ENCODE assay signal across 1 cellular context in the genomic region with DNA sequence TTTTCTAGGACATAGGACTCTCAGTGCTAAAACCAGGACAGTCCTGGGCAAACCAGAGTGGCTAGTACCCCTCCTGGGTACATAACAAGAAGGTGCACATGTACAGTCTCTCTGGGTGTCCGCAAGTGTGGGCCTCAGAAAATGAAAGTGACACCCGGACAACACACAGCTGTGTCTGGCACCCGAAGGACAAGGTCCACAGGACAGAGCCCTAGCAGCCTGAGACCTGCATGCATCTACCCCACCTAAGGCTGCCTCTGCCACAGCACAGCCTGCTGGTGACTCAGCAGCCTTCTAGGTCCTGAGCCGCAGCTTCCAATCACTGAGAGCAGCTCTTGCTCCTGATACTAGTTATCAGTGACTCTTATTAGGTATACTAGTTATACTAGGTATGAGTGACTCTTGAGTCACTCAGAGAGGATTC.
A peak's percentile ranks its signal among the peaks of the same experiment; 100 is the strongest.
TF ChIP-seq lines count a peak whose summit lies in the region.

No MANE protein-coding gene starts in this region.

TF ChIP-seq in HepG2, 621 proteins besides CTCF, POLR2A, EP300 and RAD21 (continued from another document and continues in another):
- TF ChIP-seq, protein P1, sequence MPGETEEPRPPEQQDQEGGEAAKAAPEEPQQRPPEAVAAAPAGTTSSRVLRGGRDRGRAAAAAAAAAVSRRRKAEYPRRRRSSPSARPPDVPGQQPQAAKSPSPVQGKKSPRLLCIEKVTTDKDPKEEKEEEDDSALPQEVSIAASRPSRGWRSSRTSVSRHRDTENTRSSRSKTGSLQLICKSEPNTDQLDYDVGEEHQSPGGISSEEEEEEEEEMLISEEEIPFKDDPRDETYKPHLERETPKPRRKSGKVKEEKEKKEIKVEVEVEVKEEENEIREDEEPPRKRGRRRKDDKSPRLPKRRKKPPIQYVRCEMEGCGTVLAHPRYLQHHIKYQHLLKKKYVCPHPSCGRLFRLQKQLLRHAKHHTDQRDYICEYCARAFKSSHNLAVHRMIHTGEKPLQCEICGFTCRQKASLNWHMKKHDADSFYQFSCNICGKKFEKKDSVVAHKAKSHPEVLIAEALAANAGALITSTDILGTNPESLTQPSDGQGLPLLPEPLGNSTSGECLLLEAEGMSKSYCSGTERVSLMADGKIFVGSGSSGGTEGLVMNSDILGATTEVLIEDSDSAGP (CRISPR knock-in tag; IDR thresholded peaks at IDR 0.05; ENCODE audit: borderline replicate concordance), result 0 out of 2 replicates have a peak, but pooled peaks have one; percentile 37
- TF ChIP-seq ZNF782 (CRISPR knock-in tag; IDR thresholded peaks at IDR 0.05; ENCODE audit: borderline replicate concordance) (no peak), SP140L (CRISPR knock-in tag; IDR thresholded peaks at IDR 0.05; ENCODE audit: borderline replicate concordance) (no peak), PHF21A (CRISPR knock-in tag; IDR thresholded peaks at IDR 0.05) (peak; percentile 74; the same call in 1 of the 2 replicates), ZBTB1 (CRISPR knock-in tag; IDR thresholded peaks at IDR 0.05; ENCODE audit: borderline replicate concordance) (no peak), ZNF557 (CRISPR knock-in tag; IDR thresholded peaks at IDR 0.05) (no peak), ZKSCAN5 (CRISPR knock-in tag; IDR thresholded peaks at IDR 0.05) (no peak), GTF2F1 (IDR thresholded peaks at IDR 0.05; ENCODE audit: low read length) (no peak), LCORL (IDR thresholded peaks at IDR 0.05) (no peak), LCORL (CRISPR knock-in tag; IDR thresholded peaks at IDR 0.05) (peak; percentile 76; the same call in 1 of the 2 replicates), MED8 (CRISPR knock-in tag; IDR thresholded peaks at IDR 0.05; ENCODE audit: insufficient replicate concordance) (no peak), ZNF768 (CRISPR knock-in tag; IDR thresholded peaks at IDR 0.05) (peak; percentile 43; the same call in 1 of the 2 replicates), MBD4 (IDR thresholded peaks at IDR 0.05; ENCODE audit: borderline replicate concordance, low read length) (no peak), ZNF570 (CRISPR knock-in tag; IDR thresholded peaks at IDR 0.05; ENCODE audit: borderline replicate concordance) (no peak), ZNF7 (CRISPR knock-in tag; IDR thresholded peaks at IDR 0.05) (no peak), ZNF331 (CRISPR knock-in tag; IDR thresholded peaks at IDR 0.05) (peak; percentile 78; the same call in 1 of the 2 replicates), PHF8 (CRISPR knock-in tag; IDR thresholded peaks at IDR 0.05) (no peak), ETV5 (CRISPR knock-in tag; IDR thresholded peaks at IDR 0.05; ENCODE audit: borderline replicate concordance) (no peak; the same call in 1 of the 2 replicates), YEATS2 (CRISPR knock-in tag; IDR thresholded peaks at IDR 0.05; ENCODE audit: borderline replicate concordance) (no peak), ZMAT3 (CRISPR knock-in tag; conservative IDR thresholded peaks at IDR 0.05) (no peak), TSC22D2 (CRISPR knock-in tag; IDR thresholded peaks at IDR 0.05; ENCODE audit: borderline replicate concordance) (no peak), ZNF619 (CRISPR knock-in tag; IDR thresholded peaks at IDR 0.05) (0 out of 2 replicates have a peak, but pooled peaks have one; percentile 54), TAF15 (IDR thresholded peaks at IDR 0.05; ENCODE audit: low read depth, low read length, poor library complexity, severe bottlenecking) (no peak), RBM22 (optimal IDR thresholded peaks at IDR 0.05; ENCODE audit: low read length) (no peak), ZNF460 (CRISPR knock-in tag; IDR thresholded peaks at IDR 0.05; ENCODE audit: borderline replicate concordance) (no peak), GABPB1 (CRISPR knock-in tag; IDR thresholded peaks at IDR 0.05) (0 out of 2 replicates have a peak, but pooled peaks have one; percentile 20), ZNF264 (CRISPR knock-in tag; IDR thresholded peaks at IDR 0.05) (no peak), ZNF670 (CRISPR knock-in tag; IDR thresholded peaks at IDR 0.05; ENCODE audit: borderline replicate concordance) (no peak), ZFP41 (CRISPR knock-in tag; IDR thresholded peaks at IDR 0.05; ENCODE audit: borderline replicate concordance) (no peak), NRL (CRISPR knock-in tag; IDR thresholded peaks at IDR 0.05; ENCODE audit: borderline replicate concordance) (no peak), SYNCRIP (IDR thresholded peaks at IDR 0.05; ENCODE audit: insufficient read depth, low read depth, low read length) (no peak), ZFP82 (CRISPR knock-in tag; IDR thresholded peaks at IDR 0.05; ENCODE audit: borderline replicate concordance) (no peak)
- TF ChIP-seq, protein P2, sequence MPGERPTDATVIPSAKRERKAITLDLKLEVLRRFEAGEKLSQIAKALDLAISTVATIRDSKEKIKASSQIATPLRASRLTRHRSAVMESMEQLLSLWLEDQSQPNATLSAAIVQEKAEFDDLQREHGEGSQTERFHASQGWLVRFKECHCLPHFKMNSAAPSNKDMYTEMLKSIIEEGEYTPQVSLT (CRISPR knock-in tag; IDR thresholded peaks at IDR 0.05; ENCODE audit: borderline replicate concordance, low read depth), result no peak
- TF ChIP-seq, protein P3, sequence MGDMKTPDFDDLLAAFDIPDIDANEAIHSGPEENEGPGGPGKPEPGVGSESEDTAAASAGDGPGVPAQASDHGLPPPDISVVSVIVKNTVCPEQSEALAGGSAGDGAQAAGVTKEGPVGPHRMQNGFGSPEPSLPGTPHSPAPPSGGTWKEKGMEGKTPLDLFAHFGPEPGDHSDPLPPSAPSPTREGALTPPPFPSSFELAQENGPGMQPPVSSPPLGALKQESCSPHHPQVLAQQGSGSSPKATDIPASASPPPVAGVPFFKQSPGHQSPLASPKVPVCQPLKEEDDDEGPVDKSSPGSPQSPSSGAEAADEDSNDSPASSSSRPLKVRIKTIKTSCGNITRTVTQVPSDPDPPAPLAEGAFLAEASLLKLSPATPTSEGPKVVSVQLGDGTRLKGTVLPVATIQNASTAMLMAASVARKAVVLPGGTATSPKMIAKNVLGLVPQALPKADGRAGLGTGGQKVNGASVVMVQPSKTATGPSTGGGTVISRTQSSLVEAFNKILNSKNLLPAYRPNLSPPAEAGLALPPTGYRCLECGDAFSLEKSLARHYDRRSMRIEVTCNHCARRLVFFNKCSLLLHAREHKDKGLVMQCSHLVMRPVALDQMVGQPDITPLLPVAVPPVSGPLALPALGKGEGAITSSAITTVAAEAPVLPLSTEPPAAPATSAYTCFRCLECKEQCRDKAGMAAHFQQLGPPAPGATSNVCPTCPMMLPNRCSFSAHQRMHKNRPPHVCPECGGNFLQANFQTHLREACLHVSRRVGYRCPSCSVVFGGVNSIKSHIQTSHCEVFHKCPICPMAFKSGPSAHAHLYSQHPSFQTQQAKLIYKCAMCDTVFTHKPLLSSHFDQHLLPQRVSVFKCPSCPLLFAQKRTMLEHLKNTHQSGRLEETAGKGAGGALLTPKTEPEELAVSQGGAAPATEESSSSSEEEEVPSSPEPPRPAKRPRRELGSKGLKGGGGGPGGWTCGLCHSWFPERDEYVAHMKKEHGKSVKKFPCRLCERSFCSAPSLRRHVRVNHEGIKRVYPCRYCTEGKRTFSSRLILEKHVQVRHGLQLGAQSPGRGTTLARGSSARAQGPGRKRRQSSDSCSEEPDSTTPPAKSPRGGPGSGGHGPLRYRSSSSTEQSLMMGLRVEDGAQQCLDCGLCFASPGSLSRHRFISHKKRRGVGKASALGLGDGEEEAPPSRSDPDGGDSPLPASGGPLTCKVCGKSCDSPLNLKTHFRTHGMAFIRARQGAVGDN (CRISPR knock-in tag; IDR thresholded peaks at IDR 0.05), result peak; percentile 78
- TF ChIP-seq, protein P4, sequence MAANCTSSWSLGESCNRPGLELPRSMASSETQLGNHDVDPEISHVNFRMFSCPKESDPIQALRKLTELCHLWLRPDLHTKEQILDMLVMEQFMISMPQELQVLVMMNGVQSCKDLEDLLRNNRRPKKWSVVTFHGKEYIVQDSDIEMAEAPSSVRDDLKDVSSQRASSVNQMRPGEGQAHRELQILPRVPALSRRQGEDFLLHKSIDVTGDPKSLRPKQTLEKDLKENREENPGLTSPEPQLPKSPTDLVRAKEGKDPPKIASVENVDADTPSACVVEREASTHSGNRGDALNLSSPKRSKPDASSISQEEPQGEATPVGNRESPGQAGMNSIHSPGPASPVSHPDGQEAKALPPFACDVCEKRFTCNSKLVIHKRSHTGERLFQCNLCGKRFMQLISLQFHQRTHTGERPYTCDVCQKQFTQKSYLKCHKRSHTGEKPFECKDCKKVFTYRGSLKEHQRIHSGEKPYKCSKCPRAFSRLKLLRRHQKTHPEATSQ (CRISPR knock-in tag; IDR thresholded peaks at IDR 0.05; ENCODE audit: borderline replicate concordance), result peak; percentile 53; the same call in 1 of the 2 replicates
- TF ChIP-seq, protein P5, sequence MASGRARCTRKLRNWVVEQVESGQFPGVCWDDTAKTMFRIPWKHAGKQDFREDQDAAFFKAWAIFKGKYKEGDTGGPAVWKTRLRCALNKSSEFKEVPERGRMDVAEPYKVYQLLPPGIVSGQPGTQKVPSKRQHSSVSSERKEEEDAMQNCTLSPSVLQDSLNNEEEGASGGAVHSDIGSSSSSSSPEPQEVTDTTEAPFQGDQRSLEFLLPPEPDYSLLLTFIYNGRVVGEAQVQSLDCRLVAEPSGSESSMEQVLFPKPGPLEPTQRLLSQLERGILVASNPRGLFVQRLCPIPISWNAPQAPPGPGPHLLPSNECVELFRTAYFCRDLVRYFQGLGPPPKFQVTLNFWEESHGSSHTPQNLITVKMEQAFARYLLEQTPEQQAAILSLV (CRISPR knock-in tag; IDR thresholded peaks at IDR 0.05; ENCODE audit: borderline replicate concordance), result no peak
- TF ChIP-seq, protein P6, sequence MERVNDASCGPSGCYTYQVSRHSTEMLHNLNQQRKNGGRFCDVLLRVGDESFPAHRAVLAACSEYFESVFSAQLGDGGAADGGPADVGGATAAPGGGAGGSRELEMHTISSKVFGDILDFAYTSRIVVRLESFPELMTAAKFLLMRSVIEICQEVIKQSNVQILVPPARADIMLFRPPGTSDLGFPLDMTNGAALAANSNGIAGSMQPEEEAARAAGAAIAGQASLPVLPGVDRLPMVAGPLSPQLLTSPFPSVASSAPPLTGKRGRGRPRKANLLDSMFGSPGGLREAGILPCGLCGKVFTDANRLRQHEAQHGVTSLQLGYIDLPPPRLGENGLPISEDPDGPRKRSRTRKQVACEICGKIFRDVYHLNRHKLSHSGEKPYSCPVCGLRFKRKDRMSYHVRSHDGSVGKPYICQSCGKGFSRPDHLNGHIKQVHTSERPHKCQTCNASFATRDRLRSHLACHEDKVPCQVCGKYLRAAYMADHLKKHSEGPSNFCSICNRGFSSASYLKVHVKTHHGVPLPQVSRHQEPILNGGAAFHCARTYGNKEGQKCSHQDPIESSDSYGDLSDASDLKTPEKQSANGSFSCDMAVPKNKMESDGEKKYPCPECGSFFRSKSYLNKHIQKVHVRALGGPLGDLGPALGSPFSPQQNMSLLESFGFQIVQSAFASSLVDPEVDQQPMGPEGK (CRISPR knock-in tag; IDR thresholded peaks at IDR 0.05), result peak; percentile 56; the same call in 1 of the 2 replicates
- TF ChIP-seq, protein P7, sequence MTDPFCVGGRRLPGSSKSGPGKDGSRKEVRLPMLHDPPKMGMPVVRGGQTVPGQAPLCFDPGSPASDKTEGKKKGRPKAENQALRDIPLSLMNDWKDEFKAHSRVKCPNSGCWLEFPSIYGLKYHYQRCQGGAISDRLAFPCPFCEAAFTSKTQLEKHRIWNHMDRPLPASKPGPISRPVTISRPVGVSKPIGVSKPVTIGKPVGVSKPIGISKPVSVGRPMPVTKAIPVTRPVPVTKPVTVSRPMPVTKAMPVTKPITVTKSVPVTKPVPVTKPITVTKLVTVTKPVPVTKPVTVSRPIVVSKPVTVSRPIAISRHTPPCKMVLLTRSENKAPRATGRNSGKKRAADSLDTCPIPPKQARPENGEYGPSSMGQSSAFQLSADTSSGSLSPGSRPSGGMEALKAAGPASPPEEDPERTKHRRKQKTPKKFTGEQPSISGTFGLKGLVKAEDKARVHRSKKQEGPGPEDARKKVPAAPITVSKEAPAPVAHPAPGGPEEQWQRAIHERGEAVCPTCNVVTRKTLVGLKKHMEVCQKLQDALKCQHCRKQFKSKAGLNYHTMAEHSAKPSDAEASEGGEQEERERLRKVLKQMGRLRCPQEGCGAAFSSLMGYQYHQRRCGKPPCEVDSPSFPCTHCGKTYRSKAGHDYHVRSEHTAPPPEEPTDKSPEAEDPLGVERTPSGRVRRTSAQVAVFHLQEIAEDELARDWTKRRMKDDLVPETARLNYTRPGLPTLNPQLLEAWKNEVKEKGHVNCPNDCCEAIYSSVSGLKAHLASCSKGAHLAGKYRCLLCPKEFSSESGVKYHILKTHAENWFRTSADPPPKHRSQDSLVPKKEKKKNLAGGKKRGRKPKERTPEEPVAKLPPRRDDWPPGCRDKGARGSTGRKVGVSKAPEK (CRISPR knock-in tag; IDR thresholded peaks at IDR 0.05; ENCODE audit: borderline replicate concordance), result no peak; the same call in 1 of the 2 replicates
- TF ChIP-seq, protein P8, sequence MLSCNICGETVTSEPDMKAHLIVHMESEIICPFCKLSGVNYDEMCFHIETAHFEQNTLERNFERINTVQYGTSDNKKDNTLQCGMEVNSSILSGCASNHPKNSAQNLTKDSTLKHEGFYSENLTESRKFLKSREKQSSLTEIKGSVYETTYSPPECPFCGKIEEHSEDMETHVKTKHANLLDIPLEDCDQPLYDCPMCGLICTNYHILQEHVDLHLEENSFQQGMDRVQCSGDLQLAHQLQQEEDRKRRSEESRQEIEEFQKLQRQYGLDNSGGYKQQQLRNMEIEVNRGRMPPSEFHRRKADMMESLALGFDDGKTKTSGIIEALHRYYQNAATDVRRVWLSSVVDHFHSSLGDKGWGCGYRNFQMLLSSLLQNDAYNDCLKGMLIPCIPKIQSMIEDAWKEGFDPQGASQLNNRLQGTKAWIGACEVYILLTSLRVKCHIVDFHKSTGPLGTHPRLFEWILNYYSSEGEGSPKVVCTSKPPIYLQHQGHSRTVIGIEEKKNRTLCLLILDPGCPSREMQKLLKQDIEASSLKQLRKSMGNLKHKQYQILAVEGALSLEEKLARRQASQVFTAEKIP (CRISPR knock-in tag; IDR thresholded peaks at IDR 0.05; ENCODE audit: borderline replicate concordance), result no peak
- TF ChIP-seq, protein P9, sequence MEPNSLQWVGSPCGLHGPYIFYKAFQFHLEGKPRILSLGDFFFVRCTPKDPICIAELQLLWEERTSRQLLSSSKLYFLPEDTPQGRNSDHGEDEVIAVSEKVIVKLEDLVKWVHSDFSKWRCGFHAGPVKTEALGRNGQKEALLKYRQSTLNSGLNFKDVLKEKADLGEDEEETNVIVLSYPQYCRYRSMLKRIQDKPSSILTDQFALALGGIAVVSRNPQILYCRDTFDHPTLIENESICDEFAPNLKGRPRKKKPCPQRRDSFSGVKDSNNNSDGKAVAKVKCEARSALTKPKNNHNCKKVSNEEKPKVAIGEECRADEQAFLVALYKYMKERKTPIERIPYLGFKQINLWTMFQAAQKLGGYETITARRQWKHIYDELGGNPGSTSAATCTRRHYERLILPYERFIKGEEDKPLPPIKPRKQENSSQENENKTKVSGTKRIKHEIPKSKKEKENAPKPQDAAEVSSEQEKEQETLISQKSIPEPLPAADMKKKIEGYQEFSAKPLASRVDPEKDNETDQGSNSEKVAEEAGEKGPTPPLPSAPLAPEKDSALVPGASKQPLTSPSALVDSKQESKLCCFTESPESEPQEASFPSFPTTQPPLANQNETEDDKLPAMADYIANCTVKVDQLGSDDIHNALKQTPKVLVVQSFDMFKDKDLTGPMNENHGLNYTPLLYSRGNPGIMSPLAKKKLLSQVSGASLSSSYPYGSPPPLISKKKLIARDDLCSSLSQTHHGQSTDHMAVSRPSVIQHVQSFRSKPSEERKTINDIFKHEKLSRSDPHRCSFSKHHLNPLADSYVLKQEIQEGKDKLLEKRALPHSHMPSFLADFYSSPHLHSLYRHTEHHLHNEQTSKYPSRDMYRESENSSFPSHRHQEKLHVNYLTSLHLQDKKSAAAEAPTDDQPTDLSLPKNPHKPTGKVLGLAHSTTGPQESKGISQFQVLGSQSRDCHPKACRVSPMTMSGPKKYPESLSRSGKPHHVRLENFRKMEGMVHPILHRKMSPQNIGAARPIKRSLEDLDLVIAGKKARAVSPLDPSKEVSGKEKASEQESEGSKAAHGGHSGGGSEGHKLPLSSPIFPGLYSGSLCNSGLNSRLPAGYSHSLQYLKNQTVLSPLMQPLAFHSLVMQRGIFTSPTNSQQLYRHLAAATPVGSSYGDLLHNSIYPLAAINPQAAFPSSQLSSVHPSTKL (CRISPR knock-in tag; IDR thresholded peaks at IDR 0.05), result peak; percentile 69
